ENCODE assay signal across 11 cellular contexts in the genomic region with DNA sequence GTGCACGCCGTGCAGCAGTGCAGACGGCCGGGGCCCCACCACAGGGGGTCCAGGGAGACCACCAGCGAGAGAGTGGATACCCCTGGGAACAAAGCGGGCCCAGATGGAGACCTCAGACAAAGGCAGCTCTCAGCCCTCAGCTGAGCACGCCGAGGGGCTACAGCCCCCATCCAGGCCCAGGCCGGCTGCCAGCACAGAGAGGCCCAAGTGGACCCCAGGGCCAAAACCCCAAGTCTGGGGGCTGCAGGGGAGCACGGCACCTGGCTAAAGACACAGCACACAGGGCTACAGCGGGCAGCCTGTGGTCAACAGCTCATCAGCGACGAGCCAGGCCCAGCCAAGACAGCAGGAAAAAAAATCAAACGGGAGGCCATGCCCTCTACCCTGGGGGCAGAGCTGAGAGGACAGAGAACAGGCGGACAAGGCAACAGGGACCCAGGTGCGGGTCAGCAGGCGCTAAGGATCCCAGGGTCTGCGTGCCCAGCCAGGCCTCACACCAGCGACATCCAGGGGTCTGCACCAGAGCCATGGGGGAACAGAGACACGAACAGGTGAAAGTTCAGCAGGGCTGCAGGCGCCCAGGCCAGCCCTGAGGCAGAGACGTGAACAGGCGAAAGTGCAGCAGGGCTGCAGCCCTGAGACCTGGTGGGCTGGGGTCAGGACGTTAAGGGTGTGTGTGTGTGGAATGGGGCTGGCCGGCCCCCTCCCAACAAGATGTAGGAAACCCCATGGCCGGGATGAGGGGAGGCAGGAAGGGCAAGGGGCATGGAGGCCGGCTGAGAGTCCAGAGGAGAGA. TPM values are rescaled to one million over a fixed set of nuclear protein-coding genes. Genes with fewer than 3 reads are reported as not detected.
DNase-seq lines count a peak whose midpoint lies in the region; ATAC-seq, FAIRE-seq and TF ChIP-seq lines count a peak whose summit lies in the region.
"Had no signal": no experiment of that assay in that cellular context is flagged by ENCODE, and none has a peak within 500 bp of the region (broad histone marks: within the 10 kb centered on the region; RNA-seq: fewer than 3 reads in every experiment).

No MANE protein-coding gene starts in this region.

- no peaks in the 10 kb centered on the region for H3K27me3 Mint-ChIP-seq in mesothelial cell of epicardium (ENCODE audit: low read depth)

- DNase-seq in SK-N-SH (peak; percentile 83), ascending aorta (ENCODE audit: low spot score in 2 of 2) (peak in 1 of 2 donors; percentile 62), mesothelial cell of epicardium (ENCODE audit: low spot score in 2 of 2, unreplicated experiment in 2 of 2) (no peak), GM12892 (ENCODE audit: insufficient read length) (no peak)
- DNase-seq in activated CD4-positive, CD25-positive, alpha-beta regulatory T cell treated with anti-CD3 and anti-CD28 coated beads, Interleukin-2, amount 50 U/mL, for 72 hours: no peak
- DNase-seq: NCI-H2171, T1000 had no signal

- 0 out of 2 replicates have a peak overlapping the region, but pooled peaks have one; percentile 11 for H3K4me2 ChIP-seq in SK-N-SH

- peaks cover 29% of the 10 kb centered on the region for H3K4me1 Mint-ChIP-seq in mesothelial cell of epicardium

- no peak overlapping the region for H2AFZ ChIP-seq in SK-N-SH (ENCODE audit: low read depth)

- no peaks in the 10 kb centered on the region for H3K9me2 ChIP-seq in SK-N-SH

- POLR2A ChIA-PET in SK-N-SH (lab: Yijun Ruan, JAX): interaction anchor here (0.9 to 1.1 kb wide), 3 partner anchors 11 to 26 kb away, joined by 3 to 5 read pairs (median 3); no protein-coding TSS in a partner anchor

- H3K9ac ChIP-seq in SK-N-SH (peak overlapping the region; percentile 14; the same call in 1 of the 2 replicates), stomach smooth muscle (ENCODE audit: low read length in 2 of 2) (peak overlapping the region in 1 of 2 donors; percentile 6)

- TF ChIP-seq EP300 in SK-N-SH (IDR thresholded peaks at IDR 0.05; ENCODE audit: borderline replicate concordance in 1 of 2, low read depth in 1 of 2, low read length in 1 of 2): peak in 1 of 2 experiments; percentile 30; a peak in 1 of 4 replicates

- H3K4me1 ChIP-seq in SK-N-SH (ENCODE audit: control insufficient read depth in 1 of 2, insufficient read depth in 2 of 2, low read depth in 1 of 2, low read length in 1 of 2): peaks cover 0 to 40% of the 10 kb centered on the region in 2 experiments; a peak in 1 of 4 replicates
- H3K4me1 ChIP-seq in ascending aorta: peaks cover 10 to 24% of the 10 kb centered on the region in 2 donors
- peaks cover 36% of the 10 kb centered on the region for H3K4me1 ChIP-seq in stomach smooth muscle (ENCODE audit: control insufficient read depth, insufficient read depth, low read length)

- intact Hi-C loops in ascending aorta (cut with DNase I): no loop called here

- WGBS in SK-N-SH (ENCODE audit: low lambda C conversion rate): 85% methylated on average over 14 of the region's 27 CpGs

- peaks cover 16% of the 10 kb centered on the region for H3F3A ChIP-seq in SK-N-SH (replicated peaks; ENCODE audit: insufficient read depth)

- TF ChIP-seq RAD21 in SK-N-SH (IDR thresholded peaks at IDR 0.05; ENCODE audit: low read length): peak; percentile 24; the same call in 1 of the 2 replicates

- H3K27me3 ChIP-seq in SK-N-SH (ENCODE audit: insufficient read depth): no peaks in the 10 kb centered on the region
- H3K27me3 ChIP-seq in ascending aorta: no peaks in the 10 kb centered on the region
- no peaks in the 10 kb centered on the region for H3K27me3 ChIP-seq in stomach smooth muscle (ENCODE audit: control insufficient read depth in 1 of 2, insufficient read depth in 2 of 2, low read length in 2 of 2)

- no peak for FAIRE-seq in GM12892 (lab: Jason Lieb, UNC)

- peak overlapping the region; percentile 54 for H3K27ac Mint-ChIP-seq in mesothelial cell of epicardium

- CTCF ChIA-PET in SK-N-SH (lab: Yijun Ruan, JAX): interaction anchor here (0.7 to 1.2 kb wide), 2 partner anchors 24 to 279 kb away, joined by 3 read pairs; no protein-coding TSS in a partner anchor

- no peak for TF ChIP-seq POLR2A in GM12892 (IDR thresholded peaks at IDR 0.05; ENCODE audit: low read depth, low read length)

- no peaks in the 10 kb centered on the region for H3K9me3 ChIP-seq in SK-N-SH
- H3K9me3 ChIP-seq in ascending aorta: no peaks in the 10 kb centered on the region
- H3K9me3 ChIP-seq in stomach smooth muscle (ENCODE audit: control insufficient read depth in 2 of 2, low read length in 2 of 2): no peaks in the 10 kb centered on the region

- H4K20me1 ChIP-seq in SK-N-SH (ENCODE audit: insufficient read depth): peaks cover 60% of the 10 kb centered on the region

- H3K36me3 Mint-ChIP-seq in mesothelial cell of epicardium: peaks cover 6% of the 10 kb centered on the region

- H3K4me3 ChIP-seq in SK-N-SH (ENCODE audit: low read depth in 2 of 2, low read length in 1 of 2) (no peak overlapping the region), ascending aorta (no peak overlapping the region), stomach smooth muscle (ENCODE audit: low read length in 2 of 2) (no peak overlapping the region)

- H3K4me3 Mint-ChIP-seq in mesothelial cell of epicardium: no peak overlapping the region

- no peak for TF ChIP-seq CTCF in SK-N-SH (IDR thresholded peaks at IDR 0.05)
- TF ChIP-seq CTCF in ascending aorta (IDR thresholded peaks at IDR 0.05): no peak
- TF ChIP-seq CTCF in mesothelial cell of epicardium (IDR thresholded peaks at IDR 0.05; ENCODE audit: unreplicated experiment): no peak

- H3K36me3 ChIP-seq in SK-N-SH (replicated peaks in 1 of 2; ENCODE audit: control insufficient read depth in 1 of 2, insufficient read depth in 2 of 2, low read length in 1 of 2): peaks cover 0 to 8% of the 10 kb centered on the region in 2 experiments
- no peaks in the 10 kb centered on the region for H3K36me3 ChIP-seq in ascending aorta
- no peaks in the 10 kb centered on the region for H3K36me3 ChIP-seq in stomach smooth muscle (ENCODE audit: control insufficient read depth in 2 of 2, insufficient read depth in 2 of 2, low read length in 2 of 2)

- H3K27ac ChIP-seq in SK-N-SH (ENCODE audit: low read depth in 2 of 2, low read length in 1 of 2) (peak overlapping the region; percentile 46 to 78; a peak in 3 of 4 replicates), ascending aorta (peak overlapping the region; percentile 43 to 70), stomach smooth muscle (ENCODE audit: low read length) (peak overlapping the region; percentile 69)
- H3K27ac ChIP-seq: 22Rv1 had no signal

- no peak for ATAC-seq in SK-N-SH treated with all-trans-retinoic acid at 6 μM for 48 hours
- ATAC-seq in GM21825 (IDR thresholded peaks at IDR 0.05; ENCODE audit: unreplicated experiment): no peak

- peaks cover 95% of the 10 kb centered on the region for H3K79me2 ChIP-seq in SK-N-SH (ENCODE audit: insufficient read depth)

- H3K9me3 Mint-ChIP-seq in mesothelial cell of epicardium: peaks cover 11% of the 10 kb centered on the region

TF ChIP-seq in SK-N-SH, 30 proteins besides CTCF, POLR2A, EP300 and RAD21:
- TF ChIP-seq MXI1 (IDR thresholded peaks at IDR 0.05; ENCODE audit: low read depth, low read length) (no peak), FOXJ3 (CRISPR knock-in tag; IDR thresholded peaks at IDR 0.05) (0 out of 2 replicates have a peak, but pooled peaks have one; percentile 49)
TF ChIP-seq in SK-N-SH: peak in this region for 1.

TF ChIP-seq in SK-N-SH treated with all-trans-retinoic acid at 6 μM for 48 hours, 23 proteins besides CTCF, POLR2A, EP300 and RAD21 (continues in another document):
- TF ChIP-seq ZFP3 (CRISPR knock-in tag; IDR thresholded peaks at IDR 0.05) (no peak), PPARA (CRISPR knock-in tag; IDR thresholded peaks at IDR 0.05; ENCODE audit: borderline replicate concordance) (no peak), SNAI2 (CRISPR knock-in tag; IDR thresholded peaks at IDR 0.05) (no peak), ZC3H10 (CRISPR knock-in tag; IDR thresholded peaks at IDR 0.05) (no peak)
- TF ChIP-seq, protein P1, sequence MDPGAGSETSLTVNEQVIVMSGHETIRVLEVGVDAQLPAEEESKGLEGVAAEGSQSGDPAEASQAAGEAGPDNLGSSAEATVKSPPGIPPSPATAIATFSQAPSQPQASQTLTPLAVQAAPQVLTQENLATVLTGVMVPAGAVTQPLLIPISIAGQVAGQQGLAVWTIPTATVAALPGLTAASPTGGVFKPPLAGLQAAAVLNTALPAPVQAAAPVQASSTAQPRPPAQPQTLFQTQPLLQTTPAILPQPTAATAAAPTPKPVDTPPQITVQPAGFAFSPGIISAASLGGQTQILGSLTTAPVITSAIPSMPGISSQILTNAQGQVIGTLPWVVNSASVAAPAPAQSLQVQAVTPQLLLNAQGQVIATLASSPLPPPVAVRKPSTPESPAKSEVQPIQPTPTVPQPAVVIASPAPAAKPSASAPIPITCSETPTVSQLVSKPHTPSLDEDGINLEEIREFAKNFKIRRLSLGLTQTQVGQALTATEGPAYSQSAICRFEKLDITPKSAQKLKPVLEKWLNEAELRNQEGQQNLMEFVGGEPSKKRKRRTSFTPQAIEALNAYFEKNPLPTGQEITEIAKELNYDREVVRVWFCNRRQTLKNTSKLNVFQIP (CRISPR knock-in tag; IDR thresholded peaks at IDR 0.05; ENCODE audit: borderline replicate concordance, low read depth): no peak
- TF ChIP-seq, protein P2, sequence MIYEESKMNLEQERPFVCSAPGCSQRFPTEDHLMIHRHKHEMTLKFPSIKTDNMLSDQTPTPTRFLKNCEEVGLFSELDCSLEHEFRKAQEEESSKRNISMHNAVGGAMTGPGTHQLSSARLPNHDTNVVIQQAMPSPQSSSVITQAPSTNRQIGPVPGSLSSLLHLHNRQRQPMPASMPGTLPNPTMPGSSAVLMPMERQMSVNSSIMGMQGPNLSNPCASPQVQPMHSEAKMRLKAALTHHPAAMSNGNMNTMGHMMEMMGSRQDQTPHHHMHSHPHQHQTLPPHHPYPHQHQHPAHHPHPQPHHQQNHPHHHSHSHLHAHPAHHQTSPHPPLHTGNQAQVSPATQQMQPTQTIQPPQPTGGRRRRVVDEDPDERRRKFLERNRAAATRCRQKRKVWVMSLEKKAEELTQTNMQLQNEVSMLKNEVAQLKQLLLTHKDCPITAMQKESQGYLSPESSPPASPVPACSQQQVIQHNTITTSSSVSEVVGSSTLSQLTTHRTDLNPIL (CRISPR knock-in tag; IDR thresholded peaks at IDR 0.05; ENCODE audit: low read depth): no peak

RNA-seq across cellular contexts. Expression of a gene that starts 34.3 kb away (rescaled TPM):
- polyA plus RNA-seq in SK-N-SH (2012; rRNA removed): 23.9 and 25.1 TPM in 2 replicates
- 17.3 and 20.8 TPM in 2 replicates for polyA plus RNA-seq in SK-N-SH (2012; cell fraction: cytosol; rRNA removed)
- 26.8 and 31.9 TPM in 2 replicates for polyA plus RNA-seq in SK-N-SH (2012; cell fraction: nucleus; rRNA removed)
- 30.7 TPM for total RNA-seq in ascending aorta
- 13.5 to 14.6 TPM (median 13.7 TPM) in 3 replicates for total RNA-seq in mesothelial cell of epicardium
- polyA plus RNA-seq in GM12892 (2012; ENCODE audit: missing spikeins): 15.6 TPM
